8 cellular contexts compared by ENCODE assay signal in genomic region chr9:127396253-127396807, GRCh38.
DNase-seq lines count a peak whose midpoint lies in the region; ATAC-seq and TF ChIP-seq lines count a peak whose summit lies in the region.

No MANE protein-coding gene starts in this region.

- no peaks in the 10 kb centered on the region for H3K36me3 ChIP-seq in mucosa of stomach (ENCODE audit: control insufficient read depth, insufficient read depth, low read length)

- TF ChIP-seq CTCF in AG04449 (IDR thresholded peaks at IDR 0.05; ENCODE audit: insufficient read depth, low read length, missing control alignments) (no peak), cardiac fibroblast (IDR thresholded peaks at IDR 0.05; ENCODE audit: low read depth, low read length) (no peak)

- H3K27me3 ChIP-seq in mucosa of stomach (ENCODE audit: control insufficient read depth, insufficient read depth, low read length), result no peaks in the 10 kb centered on the region

- H3K4me1 ChIP-seq in mucosa of stomach (ENCODE audit: control insufficient read depth, insufficient read depth, low read length), result peaks cover 12% of the 10 kb centered on the region

- H3K9ac ChIP-seq in mucosa of stomach (ENCODE audit: low read length), result peak overlapping the region; percentile 19

- POLR2A ChIA-PET in AG04449 (lab: Yijun Ruan, JAX), result interaction anchor here (0.8 to 1.4 kb wide), 3 partner anchors 8 to 55 kb away, joined by 5 to 6 read pairs (median 5); partner anchors contain the start of genes LRSAM1, RPL12 and ZNF79

- ATAC-seq in HG03378 (IDR thresholded peaks at IDR 0.05; ENCODE audit: unreplicated experiment), result peak; percentile 10

- H3K4me3 ChIP-seq in AG04449 (ENCODE audit: low read depth, low read length) (peak overlapping the region; percentile 50), cardiac fibroblast (replicated peaks in 1 of 2; ENCODE audit: low read depth in 2 of 2, low read length in 2 of 2) (peak overlapping the region; percentile 35 to 43), mucosa of stomach (ENCODE audit: low read length) (peak overlapping the region; percentile 42)

- no peaks in the 10 kb centered on the region for H3K9me3 ChIP-seq in mucosa of stomach (ENCODE audit: control insufficient read depth, low read length)

- CTCF ChIA-PET in AG04449 (lab: Yijun Ruan, JAX), result interaction anchor here (0.7 to 1.7 kb wide), 5 partner anchors 11 to 457 kb away, joined by 3 to 4 read pairs (median 4); no protein-coding TSS in a partner anchor

- DNase-seq in AG04449 (ENCODE audit: low read depth, low spot score) (no peak), cardiac fibroblast (ENCODE audit: low read depth in 2 of 2) (no peak), DMS114 treated with DMSO at 0.1 percent for 48 hours (lab: John Stamatoyannopoulos, UW; ENCODE audit: unreplicated experiment) (no peak), NCI-H128 (lab: John Stamatoyannopoulos, UW; ENCODE audit: unreplicated experiment) (no peak), NCI-H510A (lab: John Stamatoyannopoulos, UW) (no peak), cerebellar cortex (ENCODE audit: low spot score) (no peak)
